ENCODE assay signal across 19 cellular contexts in the genomic region with DNA sequence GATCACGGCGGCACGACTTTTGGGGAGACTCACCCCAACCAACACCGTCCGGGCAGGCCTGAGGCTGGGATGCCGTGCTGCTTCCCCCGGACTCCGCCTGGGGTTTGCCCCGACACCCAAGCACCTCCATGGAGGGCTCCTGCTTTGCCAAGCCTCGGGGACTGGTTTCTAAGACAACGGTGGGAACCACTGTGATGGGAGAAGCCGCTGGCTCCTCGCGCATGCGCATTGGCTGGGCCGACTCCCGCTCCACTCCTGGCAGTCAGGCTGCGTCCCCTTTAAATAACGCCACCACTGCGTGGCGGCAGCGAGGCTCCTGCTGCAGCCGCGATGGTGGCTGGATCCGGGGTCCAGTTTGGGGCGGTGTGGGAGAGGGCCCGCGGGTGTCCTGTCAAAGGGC.
"Had no signal": no experiment of that assay in that cellular context is flagged by ENCODE, and none has a peak within 500 bp of the region (broad histone marks: within the 10 kb centered on the region; RNA-seq: fewer than 3 reads in every experiment).

No MANE protein-coding gene starts in this region.

- H3K4me3 ChIP-seq: colonic mucosa, hepatocyte, spleen, thoracic aorta, transverse colon had no signal

- H3K27me3 ChIP-seq: colonic mucosa, hepatocyte, spleen, transverse colon had no signal

- H3K79me2 ChIP-seq: hepatocyte had no signal

- H3K9me3 ChIP-seq: colonic mucosa, thoracic aorta had no signal

- H3K27ac ChIP-seq: colonic mucosa, hepatocyte, spleen, thoracic aorta, transverse colon had no signal

- DNase-seq: colonic mucosa; effector CD4-positive, alpha-beta T cell; endodermal cell; erythroblast; foreskin melanocyte; kidney glomerular epithelial cell; mammary epithelial cell; naive thymus-derived CD4-positive, alpha-beta T cell; nephron progenitor cell; spleen; stimulated activated CD4-positive, alpha-beta T cell treated with anti-CD3 and anti-CD28 coated beads, Interleukin-15, amount 100 ng/mL, for 24 hours; stimulated activated CD4-positive, alpha-beta T cell treated with anti-CD3 and anti-CD28 coated beads, Interleukin-1b, Interleukin-23, amount 100 ng/mL, for 48 hours; stimulated activated CD4-positive, alpha-beta T cell treated with anti-CD3 and anti-CD28 coated beads, Interleukin-4, amount 100 ng/mL, for 4 hours; stimulated activated naive B cell treated with anti-CD40 and anti-IgM and Interleukin-4, amounts not matched to agents 10 μg/mL and 1 μg/mL and 100 μg/mL, for 72 hours; stimulated activated naive CD8-positive, alpha-beta T cell treated with anti-CD3 and anti-CD28 coated beads, Interleukin-15, amount 100 ng/mL, for 72 hours; transverse colon had no signal

- H2AFZ ChIP-seq: hepatocyte had no signal

- H3K4me1 ChIP-seq: colonic mucosa, spleen, transverse colon had no signal

- H3K4me2 ChIP-seq: hepatocyte had no signal

- ATAC-seq: naive thymus-derived CD4-positive, alpha-beta T cell; sciatic nerve; stimulated activated naive B cell treated with anti-CD40 and anti-IgM and Interleukin-4, amounts not matched to agents 10 μg/mL and 1 μg/mL and 100 μg/mL, for 72 hours; stimulated activated naive CD8-positive, alpha-beta T cell treated with anti-CD3 and anti-CD28 coated beads, Interleukin-15, amount 100 ng/mL, for 72 hours had no signal

- H3K36me3 ChIP-seq: colonic mucosa, spleen, thoracic aorta, transverse colon had no signal
